13 cellular contexts compared by ENCODE assay signal in genomic region chr2:64332300-64332699, GRCh38.
"Had no signal": no experiment of that assay in that cellular context is flagged by ENCODE, and none has a peak within 500 bp of the region (broad histone marks: within the 10 kb centered on the region; RNA-seq: fewer than 3 reads in every experiment).

No MANE protein-coding gene starts in this region.

- H3K27ac ChIP-seq: epithelial cell of prostate, suprapubic skin had no signal

- DNase-seq: activated CD4-positive, alpha-beta T cell treated with anti-CD3 and anti-CD28 coated beads, Interleukin-2, amount 50 U/mL, for 48 hours; activated naive CD4-positive, alpha-beta T cell treated with anti-CD3 and anti-CD28 coated beads, Interleukin-2, amount 10 ng/mL, durations not matched to agents 7 days and 5 days; dermis blood vessel endothelial cell; effector memory CD8-positive, alpha-beta T cell; left colon; naive B cell; right cardiac atrium; small intestine; WERI-Rb-1 had no signal

- H3K4me3 ChIP-seq: lung, suprapubic skin, upper lobe of left lung had no signal

- H3K9me3 ChIP-seq: suprapubic skin, upper lobe of left lung had no signal

- H3K27me3 ChIP-seq: suprapubic skin, upper lobe of left lung had no signal

- H3K36me3 ChIP-seq: suprapubic skin, upper lobe of left lung, WERI-Rb-1 had no signal
